1 cellular context compared by ENCODE assay signal in the genomic region with DNA sequence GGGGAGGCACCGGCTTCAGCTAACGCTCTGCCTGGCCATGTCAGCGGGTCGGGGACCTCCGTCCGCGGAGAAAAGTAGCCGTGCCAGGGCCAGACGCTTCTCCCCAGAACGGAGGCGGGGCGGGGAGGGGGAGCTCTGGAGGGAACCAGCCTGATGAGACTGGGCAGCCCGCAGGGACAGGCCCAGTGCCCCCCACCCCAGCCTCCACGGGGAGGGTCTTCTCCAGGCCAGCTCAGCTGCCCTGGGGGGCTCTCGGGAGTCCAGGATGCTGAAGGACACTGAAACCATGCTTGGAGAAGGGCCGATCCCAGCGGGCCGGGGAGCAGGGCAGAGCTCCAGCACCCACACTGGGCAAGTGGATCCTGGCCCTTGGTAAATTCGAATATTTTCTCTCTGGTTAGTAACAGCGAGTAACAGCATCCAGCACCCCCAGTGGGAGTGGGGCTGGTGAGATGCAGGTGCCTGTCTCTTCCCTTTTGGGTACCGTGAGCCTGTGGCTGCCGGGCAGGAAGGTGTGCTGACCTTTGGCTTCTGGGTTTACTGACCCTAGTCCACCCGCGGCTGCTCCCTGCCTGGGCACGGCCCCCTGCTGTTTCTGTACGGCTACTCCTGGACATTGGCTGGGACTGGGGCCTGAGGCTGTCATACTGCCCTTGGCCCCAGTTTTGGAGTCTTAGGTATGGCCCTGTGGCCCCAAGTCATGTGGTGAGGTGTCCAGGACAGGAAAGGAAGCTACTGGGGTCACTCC.
TF ChIP-seq lines count a peak whose summit lies in the region.

No MANE protein-coding gene starts in this region.

TF ChIP-seq in HepG2, 621 proteins besides CTCF, POLR2A, EP300 and RAD21 (continues in another document):
- TF ChIP-seq, protein P1, sequence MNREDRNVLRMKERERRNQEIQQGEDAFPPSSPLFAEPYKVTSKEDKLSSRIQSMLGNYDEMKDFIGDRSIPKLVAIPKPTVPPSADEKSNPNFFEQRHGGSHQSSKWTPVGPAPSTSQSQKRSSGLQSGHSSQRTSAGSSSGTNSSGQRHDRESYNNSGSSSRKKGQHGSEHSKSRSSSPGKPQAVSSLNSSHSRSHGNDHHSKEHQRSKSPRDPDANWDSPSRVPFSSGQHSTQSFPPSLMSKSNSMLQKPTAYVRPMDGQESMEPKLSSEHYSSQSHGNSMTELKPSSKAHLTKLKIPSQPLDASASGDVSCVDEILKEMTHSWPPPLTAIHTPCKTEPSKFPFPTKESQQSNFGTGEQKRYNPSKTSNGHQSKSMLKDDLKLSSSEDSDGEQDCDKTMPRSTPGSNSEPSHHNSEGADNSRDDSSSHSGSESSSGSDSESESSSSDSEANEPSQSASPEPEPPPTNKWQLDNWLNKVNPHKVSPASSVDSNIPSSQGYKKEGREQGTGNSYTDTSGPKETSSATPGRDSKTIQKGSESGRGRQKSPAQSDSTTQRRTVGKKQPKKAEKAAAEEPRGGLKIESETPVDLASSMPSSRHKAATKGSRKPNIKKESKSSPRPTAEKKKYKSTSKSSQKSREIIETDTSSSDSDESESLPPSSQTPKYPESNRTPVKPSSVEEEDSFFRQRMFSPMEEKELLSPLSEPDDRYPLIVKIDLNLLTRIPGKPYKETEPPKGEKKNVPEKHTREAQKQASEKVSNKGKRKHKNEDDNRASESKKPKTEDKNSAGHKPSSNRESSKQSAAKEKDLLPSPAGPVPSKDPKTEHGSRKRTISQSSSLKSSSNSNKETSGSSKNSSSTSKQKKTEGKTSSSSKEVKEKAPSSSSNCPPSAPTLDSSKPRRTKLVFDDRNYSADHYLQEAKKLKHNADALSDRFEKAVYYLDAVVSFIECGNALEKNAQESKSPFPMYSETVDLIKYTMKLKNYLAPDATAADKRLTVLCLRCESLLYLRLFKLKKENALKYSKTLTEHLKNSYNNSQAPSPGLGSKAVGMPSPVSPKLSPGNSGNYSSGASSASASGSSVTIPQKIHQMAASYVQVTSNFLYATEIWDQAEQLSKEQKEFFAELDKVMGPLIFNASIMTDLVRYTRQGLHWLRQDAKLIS (CRISPR knock-in tag; IDR thresholded peaks at IDR 0.05): no peak
- TF ChIP-seq RARA (CRISPR knock-in tag; IDR thresholded peaks at IDR 0.05) (peak; percentile 50; the same call in 1 of the 2 replicates), ZNF782 (CRISPR knock-in tag; IDR thresholded peaks at IDR 0.05; ENCODE audit: borderline replicate concordance) (no peak), ZNF564 (CRISPR knock-in tag; IDR thresholded peaks at IDR 0.05) (no peak), NFYB (CRISPR knock-in tag; IDR thresholded peaks at IDR 0.05) (no peak), THYN1 (CRISPR knock-in tag; IDR thresholded peaks at IDR 0.05; ENCODE audit: borderline replicate concordance, low read depth) (no peak), XRCC5 (optimal IDR thresholded peaks at IDR 0.05; ENCODE audit: low read length) (no peak), CCDC6 (CRISPR knock-in tag; IDR thresholded peaks at IDR 0.05) (no peak), SMC3 (IDR thresholded peaks at IDR 0.05; ENCODE audit: low read length) (peak; percentile 56), ZKSCAN5 (CRISPR knock-in tag; IDR thresholded peaks at IDR 0.05) (no peak), MZF1 (CRISPR knock-in tag; IDR thresholded peaks at IDR 0.05; ENCODE audit: borderline replicate concordance) (no peak), ZNF678 (CRISPR knock-in tag; IDR thresholded peaks at IDR 0.05) (no peak), ETV5 (CRISPR knock-in tag; IDR thresholded peaks at IDR 0.05; ENCODE audit: borderline replicate concordance) (no peak), HNF4G (IDR thresholded peaks at IDR 0.05; ENCODE audit: borderline replicate concordance, low read depth, low read length) (peak; percentile 61), HNF4G (CRISPR knock-in tag; IDR thresholded peaks at IDR 0.05; ENCODE audit: borderline replicate concordance, low read depth) (peak; percentile 45; the same call in 1 of the 2 replicates), RNF2 (conservative IDR thresholded peaks at IDR 0.05; ENCODE audit: low read depth) (no peak), NR2F2 (IDR thresholded peaks at IDR 0.05; ENCODE audit: borderline replicate concordance, low read depth) (peak; percentile 48; the same call in 1 of the 2 replicates), ZNF124 (CRISPR knock-in tag; IDR thresholded peaks at IDR 0.05) (no peak), HOXD1 (CRISPR knock-in tag; IDR thresholded peaks at IDR 0.05) (no peak), ZNF484 (CRISPR knock-in tag; IDR thresholded peaks at IDR 0.05; ENCODE audit: borderline replicate concordance, low read depth) (no peak), STAG1 (CRISPR knock-in tag; IDR thresholded peaks at IDR 0.05) (peak; percentile 60), MTF2 (CRISPR knock-in tag; IDR thresholded peaks at IDR 0.05; ENCODE audit: borderline replicate concordance) (no peak), ZBTB42 (CRISPR knock-in tag; IDR thresholded peaks at IDR 0.05) (no peak), ARNT (IDR thresholded peaks at IDR 0.05) (no peak), IRX3 (CRISPR knock-in tag; IDR thresholded peaks at IDR 0.05; ENCODE audit: borderline replicate concordance, low read depth) (no peak), ZNF432 (CRISPR knock-in tag; IDR thresholded peaks at IDR 0.05; ENCODE audit: borderline replicate concordance) (no peak), HHEX (CRISPR knock-in tag; IDR thresholded peaks at IDR 0.05) (no peak), NBN (conservative IDR thresholded peaks at IDR 0.05) (no peak), RXRA (CRISPR knock-in tag; IDR thresholded peaks at IDR 0.05) (peak; percentile 48), SP5 (CRISPR knock-in tag; IDR thresholded peaks at IDR 0.05; ENCODE audit: borderline replicate concordance, low read depth) (no peak), HNF4A (CRISPR knock-in tag; IDR thresholded peaks at IDR 0.05) (peak; percentile 77), XBP1 (CRISPR knock-in tag; IDR thresholded peaks at IDR 0.05) (no peak), EHMT2 (IDR thresholded peaks at IDR 0.05; ENCODE audit: borderline replicate concordance, low read depth, low read length) (no peak), ATRX (CRISPR knock-in tag; IDR thresholded peaks at IDR 0.05; ENCODE audit: borderline replicate concordance) (no peak), MLLT10 (CRISPR knock-in tag; IDR thresholded peaks at IDR 0.05) (no peak), ZNF292 (CRISPR knock-in tag; IDR thresholded peaks at IDR 0.05; ENCODE audit: borderline replicate concordance, low read depth) (no peak), BCL6 (CRISPR knock-in tag; IDR thresholded peaks at IDR 0.05) (no peak), TBX2 (CRISPR knock-in tag; IDR thresholded peaks at IDR 0.05; ENCODE audit: borderline replicate concordance) (0 out of 2 replicates have a peak, but pooled peaks have one; percentile 16)
- TF ChIP-seq, protein P2, sequence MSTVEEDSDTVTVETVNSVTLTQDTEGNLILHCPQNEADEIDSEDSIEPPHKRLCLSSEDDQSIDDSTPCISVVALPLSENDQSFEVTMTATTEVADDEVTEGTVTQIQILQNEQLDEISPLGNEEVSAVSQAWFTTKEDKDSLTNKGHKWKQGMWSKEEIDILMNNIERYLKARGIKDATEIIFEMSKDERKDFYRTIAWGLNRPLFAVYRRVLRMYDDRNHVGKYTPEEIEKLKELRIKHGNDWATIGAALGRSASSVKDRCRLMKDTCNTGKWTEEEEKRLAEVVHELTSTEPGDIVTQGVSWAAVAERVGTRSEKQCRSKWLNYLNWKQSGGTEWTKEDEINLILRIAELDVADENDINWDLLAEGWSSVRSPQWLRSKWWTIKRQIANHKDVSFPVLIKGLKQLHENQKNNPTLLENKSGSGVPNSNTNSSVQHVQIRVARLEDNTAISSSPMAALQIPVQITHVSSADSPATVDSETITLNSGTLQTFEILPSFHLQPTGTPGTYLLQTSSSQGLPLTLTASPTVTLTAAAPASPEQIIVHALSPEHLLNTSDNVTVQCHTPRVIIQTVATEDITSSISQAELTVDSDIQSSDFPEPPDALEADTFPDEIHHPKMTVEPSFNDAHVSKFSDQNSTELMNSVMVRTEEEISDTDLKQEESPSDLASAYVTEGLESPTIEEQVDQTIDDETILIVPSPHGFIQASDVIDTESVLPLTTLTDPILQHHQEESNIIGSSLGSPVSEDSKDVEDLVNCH (CRISPR knock-in tag; IDR thresholded peaks at IDR 0.05): no peak
- TF ChIP-seq, protein P3, sequence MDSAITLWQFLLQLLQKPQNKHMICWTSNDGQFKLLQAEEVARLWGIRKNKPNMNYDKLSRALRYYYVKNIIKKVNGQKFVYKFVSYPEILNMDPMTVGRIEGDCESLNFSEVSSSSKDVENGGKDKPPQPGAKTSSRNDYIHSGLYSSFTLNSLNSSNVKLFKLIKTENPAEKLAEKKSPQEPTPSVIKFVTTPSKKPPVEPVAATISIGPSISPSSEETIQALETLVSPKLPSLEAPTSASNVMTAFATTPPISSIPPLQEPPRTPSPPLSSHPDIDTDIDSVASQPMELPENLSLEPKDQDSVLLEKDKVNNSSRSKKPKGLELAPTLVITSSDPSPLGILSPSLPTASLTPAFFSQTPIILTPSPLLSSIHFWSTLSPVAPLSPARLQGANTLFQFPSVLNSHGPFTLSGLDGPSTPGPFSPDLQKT (CRISPR knock-in tag; IDR thresholded peaks at IDR 0.05; ENCODE audit: borderline replicate concordance): no peak
- TF ChIP-seq, protein P4, sequence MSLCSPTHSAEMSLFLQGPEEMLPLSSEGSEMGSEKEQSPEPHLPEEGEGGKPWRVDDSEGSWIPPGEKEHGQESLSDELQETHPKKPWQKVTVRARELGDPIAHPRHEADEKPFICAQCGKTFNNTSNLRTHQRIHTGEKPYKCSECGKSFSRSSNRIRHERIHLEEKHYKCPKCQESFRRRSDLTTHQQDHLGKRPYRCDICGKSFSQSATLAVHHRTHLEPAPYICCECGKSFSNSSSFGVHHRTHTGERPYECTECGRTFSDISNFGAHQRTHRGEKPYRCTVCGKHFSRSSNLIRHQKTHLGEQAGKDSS (CRISPR knock-in tag; IDR thresholded peaks at IDR 0.05; ENCODE audit: borderline replicate concordance, low read depth): no peak
- TF ChIP-seq, protein P5, sequence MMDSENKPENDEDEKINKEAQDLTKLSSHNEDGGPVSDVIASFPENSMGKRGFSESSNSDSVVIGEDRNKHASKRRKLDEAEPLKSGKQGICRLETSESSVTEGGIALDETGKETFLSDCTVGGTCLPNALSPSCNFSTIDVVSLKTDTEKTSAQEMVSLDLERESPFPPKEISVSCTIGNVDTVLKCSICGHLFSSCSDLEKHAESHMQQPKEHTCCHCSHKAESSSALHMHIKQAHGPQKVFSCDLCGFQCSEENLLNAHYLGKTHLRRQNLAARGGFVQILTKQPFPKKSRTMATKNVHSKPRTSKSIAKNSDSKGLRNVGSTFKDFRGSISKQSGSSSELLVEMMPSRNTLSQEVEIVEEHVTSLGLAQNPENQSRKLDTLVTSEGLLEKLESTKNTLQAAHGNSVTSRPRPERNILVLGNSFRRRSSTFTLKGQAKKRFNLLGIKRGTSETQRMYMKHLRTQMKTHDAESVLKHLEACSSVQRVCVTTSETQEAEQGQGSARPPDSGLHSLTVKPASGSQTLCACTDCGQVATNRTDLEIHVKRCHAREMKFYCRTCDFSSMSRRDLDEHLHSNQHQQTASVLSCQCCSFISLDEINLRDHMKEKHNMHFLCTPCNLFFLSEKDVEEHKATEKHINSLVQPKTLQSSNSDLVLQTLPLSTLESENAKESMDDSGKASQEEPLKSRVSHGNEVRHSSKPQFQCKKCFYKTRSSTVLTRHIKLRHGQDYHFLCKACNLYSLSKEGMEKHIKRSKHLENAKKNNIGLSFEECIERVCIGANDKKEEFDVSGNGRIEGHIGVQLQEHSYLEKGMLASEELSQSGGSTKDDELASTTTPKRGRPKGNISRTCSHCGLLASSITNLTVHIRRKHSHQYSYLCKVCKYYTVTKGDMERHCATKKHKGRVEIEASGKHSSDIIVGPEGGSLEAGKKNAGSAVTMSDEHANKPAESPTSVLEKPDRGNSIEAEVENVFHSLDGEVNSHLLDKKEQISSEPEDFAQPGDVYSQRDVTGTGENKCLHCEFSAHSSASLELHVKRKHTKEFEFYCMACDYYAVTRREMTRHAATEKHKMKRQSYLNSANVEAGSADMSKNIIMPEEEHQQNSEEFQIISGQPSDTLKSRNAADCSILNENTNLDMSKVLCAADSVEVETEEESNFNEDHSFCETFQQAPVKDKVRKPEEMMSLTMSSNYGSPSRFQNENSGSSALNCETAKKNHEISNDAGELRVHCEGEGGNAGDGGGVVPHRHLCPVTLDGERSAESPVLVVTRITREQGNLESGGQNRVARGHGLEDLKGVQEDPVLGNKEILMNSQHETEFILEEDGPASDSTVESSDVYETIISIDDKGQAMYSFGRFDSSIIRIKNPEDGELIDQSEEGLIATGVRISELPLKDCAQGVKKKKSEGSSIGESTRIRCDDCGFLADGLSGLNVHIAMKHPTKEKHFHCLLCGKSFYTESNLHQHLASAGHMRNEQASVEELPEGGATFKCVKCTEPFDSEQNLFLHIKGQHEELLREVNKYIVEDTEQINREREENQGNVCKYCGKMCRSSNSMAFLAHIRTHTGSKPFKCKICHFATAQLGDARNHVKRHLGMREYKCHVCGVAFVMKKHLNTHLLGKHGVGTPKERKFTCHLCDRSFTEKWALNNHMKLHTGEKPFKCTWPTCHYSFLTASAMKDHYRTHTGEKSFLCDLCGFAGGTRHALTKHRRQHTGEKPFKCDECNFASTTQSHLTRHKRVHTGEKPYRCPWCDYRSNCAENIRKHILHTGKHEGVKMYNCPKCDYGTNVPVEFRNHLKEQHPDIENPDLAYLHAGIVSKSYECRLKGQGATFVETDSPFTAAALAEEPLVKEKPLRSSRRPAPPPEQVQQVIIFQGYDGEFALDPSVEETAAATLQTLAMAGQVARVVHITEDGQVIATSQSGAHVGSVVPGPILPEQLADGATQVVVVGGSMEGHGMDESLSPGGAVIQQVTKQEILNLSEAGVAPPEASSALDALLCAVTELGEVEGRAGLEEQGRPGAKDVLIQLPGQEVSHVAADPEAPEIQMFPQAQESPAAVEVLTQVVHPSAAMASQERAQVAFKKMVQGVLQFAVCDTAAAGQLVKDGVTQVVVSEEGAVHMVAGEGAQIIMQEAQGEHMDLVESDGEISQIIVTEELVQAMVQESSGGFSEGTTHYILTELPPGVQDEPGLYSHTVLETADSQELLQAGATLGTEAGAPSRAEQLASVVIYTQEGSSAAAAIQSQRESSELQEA (CRISPR knock-in tag; IDR thresholded peaks at IDR 0.05; ENCODE audit: not compliant biosample characterization): no peak
- TF ChIP-seq, protein P6, sequence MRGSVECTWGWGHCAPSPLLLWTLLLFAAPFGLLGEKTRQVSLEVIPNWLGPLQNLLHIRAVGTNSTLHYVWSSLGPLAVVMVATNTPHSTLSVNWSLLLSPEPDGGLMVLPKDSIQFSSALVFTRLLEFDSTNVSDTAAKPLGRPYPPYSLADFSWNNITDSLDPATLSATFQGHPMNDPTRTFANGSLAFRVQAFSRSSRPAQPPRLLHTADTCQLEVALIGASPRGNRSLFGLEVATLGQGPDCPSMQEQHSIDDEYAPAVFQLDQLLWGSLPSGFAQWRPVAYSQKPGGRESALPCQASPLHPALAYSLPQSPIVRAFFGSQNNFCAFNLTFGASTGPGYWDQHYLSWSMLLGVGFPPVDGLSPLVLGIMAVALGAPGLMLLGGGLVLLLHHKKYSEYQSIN (CRISPR knock-in tag; IDR thresholded peaks at IDR 0.05; ENCODE audit: borderline replicate concordance): no peak
- TF ChIP-seq, protein P7, sequence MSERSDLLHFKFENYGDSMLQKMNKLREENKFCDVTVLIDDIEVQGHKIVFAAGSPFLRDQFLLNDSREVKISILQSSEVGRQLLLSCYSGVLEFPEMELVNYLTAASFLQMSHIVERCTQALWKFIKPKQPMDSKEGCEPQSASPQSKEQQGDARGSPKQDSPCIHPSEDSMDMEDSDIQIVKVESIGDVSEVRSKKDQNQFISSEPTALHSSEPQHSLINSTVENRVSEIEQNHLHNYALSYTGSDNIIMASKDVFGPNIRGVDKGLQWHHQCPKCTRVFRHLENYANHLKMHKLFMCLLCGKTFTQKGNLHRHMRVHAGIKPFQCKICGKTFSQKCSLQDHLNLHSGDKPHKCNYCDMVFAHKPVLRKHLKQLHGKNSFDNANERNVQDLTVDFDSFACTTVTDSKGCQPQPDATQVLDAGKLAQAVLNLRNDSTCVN (CRISPR knock-in tag; IDR thresholded peaks at IDR 0.05; ENCODE audit: borderline replicate concordance): no peak
